Comparison of ENCODE assay signal across 10 cellular contexts in the genomic region with DNA sequence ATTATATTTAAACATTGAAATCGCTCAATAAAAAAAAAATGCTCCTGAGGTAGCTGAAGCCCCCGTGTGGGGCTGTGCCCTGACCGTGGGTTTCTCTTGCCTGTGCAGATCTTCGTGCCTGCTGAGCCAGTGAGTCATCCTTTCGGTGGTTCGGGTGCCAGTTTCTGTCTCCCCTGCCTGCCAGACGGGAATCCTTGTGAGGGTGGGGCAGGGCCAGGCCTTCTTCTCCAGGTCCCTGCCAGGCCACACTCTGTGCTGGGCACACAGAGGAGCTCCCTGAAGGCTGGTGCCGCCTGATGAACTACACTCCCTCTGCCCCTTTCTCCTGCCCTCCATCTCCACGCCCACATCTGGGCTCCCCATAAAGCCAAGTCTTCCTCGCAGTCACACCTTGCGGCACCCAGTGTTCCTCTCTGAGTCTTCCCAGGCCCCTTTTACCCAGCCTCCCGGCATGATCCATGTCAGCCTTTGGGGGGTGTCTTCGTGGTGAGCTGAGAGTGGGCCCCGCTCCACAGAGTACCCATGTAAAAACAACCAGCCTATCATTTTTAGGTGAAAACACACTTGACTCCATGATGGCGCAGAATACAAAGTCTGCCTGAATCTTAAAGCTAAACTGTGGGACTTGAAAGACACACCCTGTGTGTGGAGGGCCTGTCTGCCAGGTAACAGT. TPM values are rescaled to one million over a fixed set of nuclear protein-coding genes. Genes with fewer than 3 reads are reported as not detected.
DNase-seq lines count a peak whose midpoint lies in the region; ATAC-seq and TF ChIP-seq lines count a peak whose summit lies in the region.
"Had no signal": no experiment of that assay in that cellular context is flagged by ENCODE, and none has a peak within 500 bp of the region (broad histone marks: within the 10 kb centered on the region; RNA-seq: fewer than 3 reads in every experiment).

No MANE protein-coding gene starts in this region.

- TF ChIP-seq CTCF in lower lobe of right lung (IDR thresholded peaks at IDR 0.05), result no peak

- peaks cover 25% of the 10 kb centered on the region for H3K36me3 ChIP-seq in lower lobe of right lung

- H3K27me3 ChIP-seq in lower lobe of right lung (ENCODE audit: low read depth), result no peaks in the 10 kb centered on the region

- H3K9me3 ChIP-seq in lower lobe of right lung, result no peaks in the 10 kb centered on the region

- ATAC-seq in activated T-cell treated with anti-CD3 and anti-CD28 coated beads, Interleukin-2, amount 50 U/mL, for 4 hours, result peak; percentile 71 to 84
- ATAC-seq in lower lobe of right lung (no peak), GM18519 (IDR thresholded peaks at IDR 0.05; ENCODE audit: low FRiP score, unreplicated experiment) (no peak), GM21717 (IDR thresholded peaks at IDR 0.05; ENCODE audit: unreplicated experiment) (no peak), HG02870 (IDR thresholded peaks at IDR 0.05; ENCODE audit: unreplicated experiment) (no peak)

- peaks cover 52% of the 10 kb centered on the region for H3K4me1 Mint-ChIP-seq in activated T-cell treated with anti-CD3 and anti-CD28 coated beads, Interleukin-2, amount 50 U/mL, for 4 hours (ENCODE audit: low read depth)

- H3K4me1 ChIP-seq in lower lobe of right lung, result peaks cover 11% of the 10 kb centered on the region

- DNase-seq in stimulated activated naive CD4-positive, alpha-beta T cell treated with Interleukin-2 at 50 U/mL for 16 hours (lab: John Stamatoyannopoulos, UW), result peak; percentile 73
- no peak for DNase-seq in stimulated activated naive CD4-positive, alpha-beta T cell (lab: John Stamatoyannopoulos, UW)
- no peak for DNase-seq in activated T-cell treated with anti-CD3 and anti-CD28 coated beads, Interleukin-2, amount 50 U/mL, for 4 hours
- DNase-seq in lower lobe of right lung, result peak; percentile 52
- DNase-seq in NCI-H82 (lab: John Stamatoyannopoulos, UW), result no peak

- H3K4me3 ChIP-seq in lower lobe of right lung, result no peak overlapping the region

- H3K36me3 Mint-ChIP-seq in activated T-cell treated with anti-CD3 and anti-CD28 coated beads, Interleukin-2, amount 50 U/mL, for 4 hours (ENCODE audit: insufficient read depth), result no peaks in the 10 kb centered on the region

- no peak overlapping the region for H3K27ac ChIP-seq in lower lobe of right lung
- H3K27ac ChIP-seq: C4-2B had no signal

- H3K27me3 Mint-ChIP-seq in activated T-cell treated with anti-CD3 and anti-CD28 coated beads, Interleukin-2, amount 50 U/mL, for 4 hours (ENCODE audit: low read depth), result no peaks in the 10 kb centered on the region

- intact Hi-C loops in lower lobe of right lung (cut with DNase I), result loop anchor here (10.0 kb wide), 1 partner anchor 180 kb away; no protein-coding TSS in a partner anchor

- H3K9me3 Mint-ChIP-seq in activated T-cell treated with anti-CD3 and anti-CD28 coated beads, Interleukin-2, amount 50 U/mL, for 4 hours, result no peaks in the 10 kb centered on the region

- H3K4me3 Mint-ChIP-seq in activated T-cell treated with anti-CD3 and anti-CD28 coated beads, Interleukin-2, amount 50 U/mL, for 4 hours, result no peak overlapping the region

RNA-seq across cellular contexts. Expression of a gene that starts 19.3 kb away (rescaled TPM):
- total RNA-seq in activated T-cell treated with anti-CD3 and anti-CD28 coated beads, Interleukin-2, amount 50 U/mL, for 4 hours, result 1 to 10 TPM in 2 of 3 donors, under 1 TPM in 1; 0.87 to 1.5 (median 1.1) TPM
- 103 TPM for total RNA-seq in lower lobe of right lung
- total RNA-seq: endothelial cell of umbilical vein had no signal

RNA-seq across cellular contexts. Expression of a gene that starts 38.8 kb away (rescaled TPM):
- total RNA-seq in activated T-cell treated with anti-CD3 and anti-CD28 coated beads, Interleukin-2, amount 50 U/mL, for 4 hours, result 100 to 1,000 TPM; 100 to 104 (median 104) TPM
- total RNA-seq in lower lobe of right lung, result 194 TPM

Comparison
In these comparisons a context has a peak if more than half of its experiments do, and no peak if none do; other contexts are left out.
1. DNase-seq: peak in stimulated activated naive CD4-positive, alpha-beta T cell treated with Interleukin-2 at 50 U/mL for 16 hours (single experiment) and lower lobe of right lung (single experiment); none in stimulated activated naive CD4-positive, alpha-beta T cell (0 of 6), activated T-cell treated with anti-CD3 and anti-CD28 coated beads, Interleukin-2, amount 50 U/mL, for 4 hours (single experiment) and NCI-H82 (single experiment).
2. ATAC-seq: peak in activated T-cell treated with anti-CD3 and anti-CD28 coated beads, Interleukin-2, amount 50 U/mL, for 4 hours (2 of 2); none in lower lobe of right lung (0 of 2), GM18519 (single experiment), GM21717 (single experiment) and HG02870 (single experiment).
3. RNA of a gene that starts 19.3 kb away (total RNA-seq): 103 TPM in lower lobe of right lung (single experiment); 0.87 to 1.5 TPM in activated T-cell treated with anti-CD3 and anti-CD28 coated beads, Interleukin-2, amount 50 U/mL, for 4 hours; every median in the first group is over 10 times any median in the second.